Comparison of ENCODE assay signal across 12 cellular contexts in the genomic region with DNA sequence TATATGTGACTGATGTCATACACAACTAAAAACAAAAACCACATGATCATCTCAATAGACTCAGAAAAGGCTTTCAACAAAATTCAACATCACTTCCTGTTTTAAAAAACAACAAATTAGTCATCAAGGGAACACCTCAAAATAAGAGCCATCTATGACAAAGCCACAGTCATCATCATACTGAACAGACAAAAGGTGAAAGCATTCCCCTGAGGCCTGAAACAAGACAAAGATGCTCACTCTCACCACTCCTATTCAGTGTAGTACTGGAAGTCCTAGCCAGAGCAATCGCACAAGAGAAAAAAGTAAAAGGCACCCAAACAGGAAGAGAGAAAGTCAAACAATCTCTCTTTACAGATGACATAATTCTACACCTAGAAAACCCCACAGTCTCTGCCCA.
DNase-seq lines count a peak whose midpoint lies in the region; ATAC-seq and TF ChIP-seq lines count a peak whose summit lies in the region.
"Had no signal": no experiment of that assay in that cellular context is flagged by ENCODE, and none has a peak within 500 bp of the region (broad histone marks: within the 10 kb centered on the region; RNA-seq: fewer than 3 reads in every experiment).

No MANE protein-coding gene starts in this region.

- no peaks in the 10 kb centered on the region for H3K4me1 Mint-ChIP-seq in activated T-helper 17 cell treated with anti-CD3 and anti-CD28 coated beads, Interleukin-2, amount 50 U/mL, for 72 hours
- H3K4me1 Mint-ChIP-seq: CD4-positive, alpha-beta memory T cell had no signal

- no peaks in the 10 kb centered on the region for H3K27me3 Mint-ChIP-seq in activated T-helper 17 cell treated with anti-CD3 and anti-CD28 coated beads, Interleukin-2, amount 50 U/mL, for 72 hours
- H3K27me3 Mint-ChIP-seq: CD4-positive, alpha-beta memory T cell had no signal

- no peaks in the 10 kb centered on the region for H3K27me3 ChIP-seq in sigmoid colon

- H3K4me1 ChIP-seq in sigmoid colon: no peaks in the 10 kb centered on the region
- H3K4me1 ChIP-seq: left ventricle myocardium inferior had no signal

- no peaks in the 10 kb centered on the region for H3K36me3 Mint-ChIP-seq in activated T-helper 17 cell treated with anti-CD3 and anti-CD28 coated beads, Interleukin-2, amount 50 U/mL, for 72 hours (ENCODE audit: low read depth)
- H3K36me3 Mint-ChIP-seq: CD4-positive, alpha-beta memory T cell had no signal

- H3K9me3 Mint-ChIP-seq in activated T-helper 17 cell treated with anti-CD3 and anti-CD28 coated beads, Interleukin-2, amount 50 U/mL, for 72 hours: peaks cover 4% of the 10 kb centered on the region

- TF ChIP-seq POLR2A in sigmoid colon (IDR thresholded peaks at IDR 0.05): no peak

- TF ChIP-seq CTCF in GM13976 (IDR thresholded peaks at IDR 0.05; ENCODE audit: borderline replicate concordance, control extremely low read depth, extremely low read depth, insufficient read depth, missing control alignments) (no peak), sigmoid colon (IDR thresholded peaks at IDR 0.05) (no peak)

- H3K36me3 ChIP-seq in sigmoid colon: no peaks in the 10 kb centered on the region
- H3K36me3 ChIP-seq: left ventricle myocardium inferior had no signal

- in situ Hi-C loops in GM13976 (cut with MboI; ENCODE audit: low sequenced_read_pairs, unreplicated experiment): no loop called here

- no peaks in the 10 kb centered on the region for H3K9me3 ChIP-seq in sigmoid colon

- no peak overlapping the region for H3K4me3 Mint-ChIP-seq in activated T-helper 17 cell treated with anti-CD3 and anti-CD28 coated beads, Interleukin-2, amount 50 U/mL, for 72 hours
- H3K4me3 Mint-ChIP-seq: CD4-positive, alpha-beta memory T cell had no signal

- TF ChIP-seq EP300 in sigmoid colon (IDR thresholded peaks at IDR 0.05): no peak

- H3K4me3 ChIP-seq in sigmoid colon: no peak overlapping the region
- H3K4me3 ChIP-seq: left ventricle myocardium inferior had no signal

- WGBS in sigmoid colon, 2 donors: 56 to 92% methylated on average over 1 of the region's 1 CpG

- H3K27ac ChIP-seq in sigmoid colon: no peak overlapping the region
- H3K27ac ChIP-seq: left ventricle myocardium inferior had no signal

- ATAC-seq in GM18861 (IDR thresholded peaks at IDR 0.05; ENCODE audit: unreplicated experiment) (peak; percentile 71), HG03354 (IDR thresholded peaks at IDR 0.05; ENCODE audit: poor library complexity, severe bottlenecking, unreplicated experiment) (peak; percentile 48), HG02840 (IDR thresholded peaks at IDR 0.05; ENCODE audit: low FRiP score, unreplicated experiment) (no peak)
- peak; percentile 54 for ATAC-seq in activated T-helper 17 cell treated with anti-CD3 and anti-CD28 coated beads, Interleukin-2, amount 50 U/mL, for 72 hours (replicated peaks)

- intact Hi-C loops in sigmoid colon (cut with DNase I): no loop called here

- H3K27ac Mint-ChIP-seq in activated T-helper 17 cell treated with anti-CD3 and anti-CD28 coated beads, Interleukin-2, amount 50 U/mL, for 72 hours: no peak overlapping the region
- H3K27ac Mint-ChIP-seq: CD4-positive, alpha-beta memory T cell had no signal

- peak; percentile 5 for DNase-seq in H4 (ENCODE audit: low spot score)
- no peak for DNase-seq in GM13976 (ENCODE audit: low spot score)
- no peak for DNase-seq in NCI-H1417 (lab: John Stamatoyannopoulos, UW)
- no peak for DNase-seq in sigmoid colon
- DNase-seq: CD4-positive, alpha-beta memory T cell; IMR-90; left ventricle myocardium inferior; NCI-H2107 had no signal
